Comparison of ENCODE assay signal across 8 cellular contexts in genomic region chr7:107045980-107046379, GRCh38. TPM values are rescaled to one million over a fixed set of nuclear protein-coding genes. Genes with fewer than 3 reads are reported as not detected.
DNase-seq lines count a peak whose midpoint lies in the region; ATAC-seq and TF ChIP-seq lines count a peak whose summit lies in the region.

No MANE protein-coding gene starts in this region.

- no peak for DNase-seq in activated naive CD4-positive, alpha-beta T cell (lab: John Stamatoyannopoulos, UW)
- DNase-seq in type B pancreatic cell (ENCODE audit: extremely low spot score, unreplicated experiment) (no peak), inferior parietal cortex (ENCODE audit: extremely low spot score) (no peak)

- no peaks in the 10 kb centered on the region for H3K9me3 Mint-ChIP-seq in activated naive CD4-positive, alpha-beta T cell treated with anti-CD3 and anti-CD28 coated beads, Interleukin-2, amount 50 U/mL, for 24 hours
- H3K9me3 Mint-ChIP-seq in type B pancreatic cell = no peaks in the 10 kb centered on the region

- no peaks in the 10 kb centered on the region for H3K36me3 Mint-ChIP-seq in activated naive CD4-positive, alpha-beta T cell treated with anti-CD3 and anti-CD28 coated beads, Interleukin-2, amount 50 U/mL, for 24 hours
- peaks cover 3% of the 10 kb centered on the region for H3K36me3 Mint-ChIP-seq in type B pancreatic cell

- peaks cover 11% of the 10 kb centered on the region for H3K4me1 Mint-ChIP-seq in activated naive CD4-positive, alpha-beta T cell treated with anti-CD3 and anti-CD28 coated beads, Interleukin-2, amount 50 U/mL, for 24 hours
- H3K4me1 Mint-ChIP-seq in type B pancreatic cell (ENCODE audit: unreplicated experiment) = peaks cover 16% of the 10 kb centered on the region

- ATAC-seq in SK-N-SH treated with all-trans-retinoic acid at 6 μM for 48 hours (peak; percentile 14), HG02678 (IDR thresholded peaks at IDR 0.05; ENCODE audit: unreplicated experiment) (no peak), GM21619 (IDR thresholded peaks at IDR 0.05; ENCODE audit: unreplicated experiment) (no peak)

- H3K27me3 Mint-ChIP-seq in activated naive CD4-positive, alpha-beta T cell treated with anti-CD3 and anti-CD28 coated beads, Interleukin-2, amount 50 U/mL, for 24 hours = peaks cover 26% of the 10 kb centered on the region
- peaks cover 9% of the 10 kb centered on the region for H3K27me3 Mint-ChIP-seq in type B pancreatic cell

- H3K4me3 ChIP-seq in iPS-11a (ENCODE audit: low read depth, low read length) = peak overlapping the region; percentile 75

- no peak overlapping the region for H3K27ac Mint-ChIP-seq in activated naive CD4-positive, alpha-beta T cell treated with anti-CD3 and anti-CD28 coated beads, Interleukin-2, amount 50 U/mL, for 24 hours
- no peak overlapping the region for H3K27ac Mint-ChIP-seq in type B pancreatic cell

- no peak for TF ChIP-seq CTCF in type B pancreatic cell (conservative IDR thresholded peaks at IDR 0.05)

- H3K4me3 Mint-ChIP-seq in activated naive CD4-positive, alpha-beta T cell treated with anti-CD3 and anti-CD28 coated beads, Interleukin-2, amount 50 U/mL, for 24 hours = peak overlapping the region; percentile 61
- peak overlapping the region; percentile 94 for H3K4me3 Mint-ChIP-seq in type B pancreatic cell

TF ChIP-seq in SK-N-SH treated with all-trans-retinoic acid at 6 μM for 48 hours, 23 proteins besides CTCF, POLR2A, EP300 and RAD21:
- no peak for TF ChIP-seq ZC3H10 (CRISPR knock-in tag; IDR thresholded peaks at IDR 0.05)

RNA-seq across cellular contexts. Expression of gene PRKAR2B, which starts 1.5 kb away (rescaled TPM):
- 6.3 and 7.2 TPM in 2 replicates for total RNA-seq in type B pancreatic cell (ENCODE audit: low replicate concordance)
